In the genomic region with DNA sequence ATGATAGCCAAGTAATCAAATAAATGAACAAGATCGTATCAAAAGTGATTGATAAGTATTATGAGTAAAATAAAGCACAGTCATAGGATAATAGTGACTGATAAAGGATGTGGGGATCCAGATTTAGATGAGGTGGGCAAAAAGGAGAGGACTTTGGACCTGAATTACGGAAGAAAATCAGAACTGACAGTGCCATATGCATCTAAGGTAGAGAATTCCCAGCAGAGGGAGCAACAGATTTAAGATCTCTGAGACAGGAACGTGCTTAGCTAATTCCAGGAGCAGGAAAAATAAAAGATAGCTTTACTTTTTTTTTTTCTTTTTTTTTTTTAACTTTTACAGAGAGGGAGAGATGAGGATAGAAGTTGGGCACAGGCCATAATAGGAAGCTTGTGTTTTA, we compare ENCODE assay signal across 12 cellular contexts.
DNase-seq lines count a peak whose midpoint lies in the region; ATAC-seq and TF ChIP-seq lines count a peak whose summit lies in the region.
"Had no signal": no experiment of that assay in that cellular context is flagged by ENCODE, and none has a peak within 500 bp of the region (broad histone marks: within the 10 kb centered on the region; RNA-seq: fewer than 3 reads in every experiment).

No MANE protein-coding gene starts in this region.

- H3K9me3 Mint-ChIP-seq in HFFc6 (no peaks in the 10 kb centered on the region), glutamatergic neuron (ENCODE audit: unreplicated experiment) (no peaks in the 10 kb centered on the region)
- H3K9me3 Mint-ChIP-seq: activated B cell treated with CpG ODN at 0.5 μM for 24 hours had no signal

- no peaks in the 10 kb centered on the region for H3K4me1 Mint-ChIP-seq in HFFc6 (ENCODE audit: low read depth)
- H3K4me1 Mint-ChIP-seq in glutamatergic neuron (ENCODE audit: low read depth, unreplicated experiment), result peaks cover 2% of the 10 kb centered on the region
- H3K4me1 Mint-ChIP-seq: activated B cell treated with CpG ODN at 0.5 μM for 24 hours had no signal

- ATAC-seq in left lobe of liver, result peak; percentile 51
- ATAC-seq in HG03432 (IDR thresholded peaks at IDR 0.05; ENCODE audit: unreplicated experiment), result no peak
- no peak for ATAC-seq in HG02571 (IDR thresholded peaks at IDR 0.05; ENCODE audit: unreplicated experiment)
- ATAC-seq: psoas muscle had no signal

- H3K27me3 Mint-ChIP-seq in HFFc6 (ENCODE audit: insufficient read depth) (peaks cover under 1% of the 10 kb centered on the region; the same call in 1 of the 2 replicates), glutamatergic neuron (ENCODE audit: unreplicated experiment) (no peaks in the 10 kb centered on the region)

- no peaks in the 10 kb centered on the region for H3K27me3 ChIP-seq in BE2C

- no peak for DNase-seq in BE2C
- DNase-seq in HFFc6, result peak; percentile 22
- peak; percentile 7 for DNase-seq in astrocyte of the hippocampus (ENCODE audit: low read depth, low spot score)
- DNase-seq in left lobe of liver (ENCODE audit: low spot score), result no peak
- no peak for DNase-seq in activated naive CD4-positive, alpha-beta T cell treated with Interleukin-2 at 50 U/mL for 16 hours
- no peak for DNase-seq in glutamatergic neuron
- DNase-seq: activated B cell treated with CpG ODN at 0.5 μM for 24 hours, midbrain, NCI-H510A treated with DMSO at 0.1 percent for 48 hours, psoas muscle had no signal

- H3K4me3 Mint-ChIP-seq in HFFc6, result no peak overlapping the region
- no peak overlapping the region for H3K4me3 Mint-ChIP-seq in glutamatergic neuron (ENCODE audit: unreplicated experiment)
- H3K4me3 Mint-ChIP-seq: activated B cell treated with CpG ODN at 0.5 μM for 24 hours had no signal

- H3K9me3 ChIP-seq in BE2C, result no peaks in the 10 kb centered on the region
- H3K9me3 ChIP-seq: psoas muscle had no signal

- TF ChIP-seq CTCF in BE2C (IDR thresholded peaks at IDR 0.05; ENCODE audit: low read depth, low read length) (peak; percentile 9; the same call in 1 of the 2 replicates), HFFc6 (IDR thresholded peaks at IDR 0.05) (peak; percentile 57), glutamatergic neuron (IDR thresholded peaks at IDR 0.05; ENCODE audit: partially characterized antibody, unreplicated experiment) (no peak)

- H3K4me1 ChIP-seq in BE2C, result no peaks in the 10 kb centered on the region
- H3K4me1 ChIP-seq: psoas muscle had no signal

- H3K36me3 Mint-ChIP-seq in HFFc6 (ENCODE audit: low read depth) (no peaks in the 10 kb centered on the region), glutamatergic neuron (ENCODE audit: unreplicated experiment) (no peaks in the 10 kb centered on the region)

- no peak overlapping the region for H3K27ac Mint-ChIP-seq in HFFc6
- H3K27ac Mint-ChIP-seq in glutamatergic neuron (ENCODE audit: unreplicated experiment), result no peak overlapping the region
- H3K27ac Mint-ChIP-seq: activated B cell treated with CpG ODN at 0.5 μM for 24 hours had no signal

- no peak overlapping the region for H3K4me3 ChIP-seq in BE2C (ENCODE audit: low read depth, low read length)
- H3K4me3 ChIP-seq: psoas muscle had no signal

- no peaks in the 10 kb centered on the region for H3K36me3 ChIP-seq in BE2C

Comparison
In these comparisons a context has a peak if more than half of its experiments do, and no peak if none do; other contexts are left out.
1. DNase-seq: peak in HFFc6 (single experiment) and astrocyte of the hippocampus (single experiment); none in BE2C (single experiment), left lobe of liver (single experiment), activated naive CD4-positive, alpha-beta T cell treated with Interleukin-2 at 50 U/mL for 16 hours (single experiment) and glutamatergic neuron (single experiment).